In genomic region chr10:26259341-26259740, GRCh38 we compare ENCODE assay signal across 2 cellular contexts.
TF ChIP-seq lines count a peak whose summit lies in the region.

No MANE protein-coding gene starts in this region.

TF ChIP-seq in IMR-90, 13 proteins besides CTCF, POLR2A, EP300 and RAD21:
- TF ChIP-seq NFE2L2 (IDR thresholded peaks at IDR 0.05; ENCODE audit: low read depth, low read length) = no peak
- TF ChIP-seq ELK1 (IDR thresholded peaks at IDR 0.05; ENCODE audit: borderline replicate concordance, low read depth, low read length) = no peak
- TF ChIP-seq MAFK (IDR thresholded peaks at IDR 0.05; ENCODE audit: low read depth, low read length) = peak; percentile 76

TF ChIP-seq in K562, 482 proteins besides CTCF, POLR2A, EP300 and RAD21:
- TF ChIP-seq GTF2E2 (tag; IDR thresholded peaks at IDR 0.05) (no peak), ZNF316 (IDR thresholded peaks at IDR 0.05) (peak; percentile 88), ZNF551 (CRISPR knock-in tag; IDR thresholded peaks at IDR 0.05) (no peak), RBM15 (IDR thresholded peaks at IDR 0.05; ENCODE audit: insufficient read depth, low read length) (no peak), MAFG (tag; conservative IDR thresholded peaks at IDR 0.05) (peak; percentile 66), MAFK (IDR thresholded peaks at IDR 0.05; ENCODE audit: low read length) (peak; percentile 54; the same call in 1 of the 2 replicates), C11orf30 (IDR thresholded peaks at IDR 0.05; ENCODE audit: low read depth) (peak; percentile 76), MXI1 (IDR thresholded peaks at IDR 0.05; ENCODE audit: low read depth, low read length) (no peak), MAFF (IDR thresholded peaks at IDR 0.05; ENCODE audit: low read length) (peak; percentile 46)
